Comparison of ENCODE assay signal across 8 cellular contexts in the genomic region with DNA sequence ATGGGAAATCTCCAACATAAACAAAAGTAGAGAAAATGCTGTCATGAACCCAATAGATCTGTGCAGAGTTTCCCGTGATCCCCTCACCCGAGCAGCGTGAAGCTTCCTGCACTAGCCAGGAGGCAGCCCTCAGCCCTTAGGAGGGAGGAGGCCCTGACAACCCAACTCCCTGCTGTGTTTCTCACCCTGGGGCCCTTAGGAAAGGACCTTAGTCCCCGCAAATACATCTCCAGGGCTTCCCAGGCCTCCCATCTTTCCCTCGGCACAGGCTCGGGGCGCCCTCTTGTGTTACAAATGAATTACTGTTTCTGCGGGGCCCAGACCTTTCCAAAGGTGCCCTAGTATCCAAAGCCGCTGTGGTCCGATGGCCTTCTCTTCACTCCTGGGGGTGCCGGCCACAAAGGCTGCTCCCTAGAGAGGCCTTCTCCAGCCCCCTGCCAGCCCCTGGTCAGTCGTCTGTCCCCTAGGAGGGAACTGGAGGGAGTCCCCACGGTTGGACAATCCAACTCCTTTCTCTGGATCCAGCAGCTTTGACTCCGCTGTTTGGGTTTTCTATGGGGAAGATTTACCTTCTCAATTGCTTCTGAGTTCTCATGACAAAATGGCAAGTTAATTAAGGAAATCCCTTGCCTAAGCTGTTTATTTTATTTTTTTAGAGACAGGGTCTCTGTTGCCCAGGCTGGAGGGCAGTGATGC. TPM values are rescaled to one million over a fixed set of nuclear protein-coding genes. Genes with fewer than 3 reads are reported as not detected.
DNase-seq lines count a peak whose midpoint lies in the region; ATAC-seq and TF ChIP-seq lines count a peak whose summit lies in the region.

No MANE protein-coding gene starts in this region.

- no peaks in the 10 kb centered on the region for H3K9me3 ChIP-seq in prostate gland

- H3K27ac Mint-ChIP-seq in activated naive CD4-positive, alpha-beta T cell treated with anti-CD3 and anti-CD28 coated beads, Interleukin-2, amount 50 U/mL, for 72 hours, result peak overlapping the region in 1 of 2 donors; percentile 72
- no peak overlapping the region for H3K27ac Mint-ChIP-seq in glutamatergic neuron (ENCODE audit: unreplicated experiment)

- H3K4me1 ChIP-seq in KMS-11 (ENCODE audit: low read depth, poor library complexity, severe bottlenecking) (peaks cover 14% of the 10 kb centered on the region), prostate gland (replicated peaks) (no peaks in the 10 kb centered on the region)

- H3K9ac ChIP-seq in KMS-11, result no peak overlapping the region

- TF ChIP-seq CTCF in KMS-11 (conservative IDR thresholded peaks at IDR 0.05; ENCODE audit: low read depth, low read length) (peak; percentile 95), glutamatergic neuron (IDR thresholded peaks at IDR 0.05; ENCODE audit: partially characterized antibody, unreplicated experiment) (peak; percentile 83), prostate gland (IDR thresholded peaks at IDR 0.05) (peak; percentile 53 to 82 (median 80))

- 27% methylated on average over 14 of the region's 14 CpGs for WGBS in prostate gland

- no peak overlapping the region for H3K27ac ChIP-seq in KMS-11
- H3K27ac ChIP-seq in prostate gland, result no peak overlapping the region

- H3K4me3 ChIP-seq in KMS-11 (IDR thresholded peaks at IDR 0.05; ENCODE audit: insufficient read depth, low read depth, low read length) (no peak overlapping the region), prostate gland (no peak overlapping the region)

- H2AFZ ChIP-seq in KMS-11 (ENCODE audit: low read depth), result no peak overlapping the region

- DNase-seq in DMS53 treated with DMSO at 0.1 percent for 48 hours (lab: John Stamatoyannopoulos, UW; ENCODE audit: unreplicated experiment), result peak; percentile 86
- DNase-seq in RPMI7951 (ENCODE audit: low read depth), result peak; percentile 54
- peak in 1 of 2 donors; percentile 67 for DNase-seq in activated naive CD4-positive, alpha-beta T cell treated with anti-CD3 and anti-CD28 coated beads, Interleukin-2, amount 50 U/mL, for 72 hours (ENCODE audit: low spot score in 2 of 2)
- DNase-seq in glutamatergic neuron, result peak; percentile 79
- DNase-seq in prostate gland (ENCODE audit: low spot score), result peak; percentile 49
- DNase-seq in NCI-H1048 (lab: John Stamatoyannopoulos, UW), result no peak

- no peaks in the 10 kb centered on the region for H3K27me3 Mint-ChIP-seq in glutamatergic neuron (ENCODE audit: unreplicated experiment)

- TF ChIP-seq POLR2A in prostate gland (IDR thresholded peaks at IDR 0.05), result no peak

- no peaks in the 10 kb centered on the region for H3K9me3 Mint-ChIP-seq in activated naive CD4-positive, alpha-beta T cell treated with anti-CD3 and anti-CD28 coated beads, Interleukin-2, amount 50 U/mL, for 72 hours
- H3K9me3 Mint-ChIP-seq in glutamatergic neuron (ENCODE audit: unreplicated experiment), result peaks cover 1% of the 10 kb centered on the region

- no peak overlapping the region for H3K4me3 Mint-ChIP-seq in glutamatergic neuron (ENCODE audit: unreplicated experiment)

- H4K20me1 ChIP-seq in KMS-11 (ENCODE audit: insufficient read depth), result no peaks in the 10 kb centered on the region

- H3K4me1 Mint-ChIP-seq in glutamatergic neuron (ENCODE audit: low read depth, unreplicated experiment), result peaks cover 4% of the 10 kb centered on the region

- peak; percentile 66 to 70 for ATAC-seq in activated naive CD4-positive, alpha-beta T cell treated with anti-CD3 and anti-CD28 coated beads, Interleukin-2, amount 50 U/mL, for 72 hours
- no peak for ATAC-seq in HG03460 (IDR thresholded peaks at IDR 0.05; ENCODE audit: unreplicated experiment)

- no peak overlapping the region for H3K4me2 ChIP-seq in KMS-11

- no peaks in the 10 kb centered on the region for H3K27me3 ChIP-seq in KMS-11 (ENCODE audit: insufficient read depth, low read depth)
- H3K27me3 ChIP-seq in prostate gland (replicated peaks; ENCODE audit: insufficient read depth), result no peaks in the 10 kb centered on the region

- no peaks in the 10 kb centered on the region for H3K79me2 ChIP-seq in KMS-11 (ENCODE audit: insufficient read depth, low read depth)

- no peaks in the 10 kb centered on the region for H3K36me3 Mint-ChIP-seq in activated naive CD4-positive, alpha-beta T cell treated with anti-CD3 and anti-CD28 coated beads, Interleukin-2, amount 50 U/mL, for 72 hours
- H3K36me3 Mint-ChIP-seq in glutamatergic neuron (ENCODE audit: unreplicated experiment), result no peaks in the 10 kb centered on the region

- intact Hi-C loops in prostate gland (cut with DNase I), result loop anchor here (2.0 to 10.0 kb wide), 3 partner anchors 419 to 642 kb away; partner anchors contain the start of gene CUX1

- H3K36me3 ChIP-seq in KMS-11 (ENCODE audit: insufficient read depth), result no peaks in the 10 kb centered on the region
- H3K36me3 ChIP-seq in prostate gland, result peaks cover 0 to 7% of the 10 kb centered on the region in 2 donors

RNA-seq across cellular contexts. Expression of gene SH2B2, which starts 49.9 kb away (rescaled TPM):
- total RNA-seq in RPMI7951 (2014; rRNA removed; shearing (Covaris generic)), result 0.84 and 1.7 TPM in 2 replicates
- 1 to 10 TPM in 1 of 2 donors, under 1 TPM in 1; 0.84 to 6.3 TPM for total RNA-seq in activated naive CD4-positive, alpha-beta T cell treated with anti-CD3 and anti-CD28 coated beads, Interleukin-2, amount 50 U/mL, for 72 hours
- 11.6 TPM for total RNA-seq in glutamatergic neuron (ENCODE audit: unreplicated experiment)
- 10 to 100 TPM in 1 of 2 donors, 1 to 10 TPM in 1; 7.7 to 22.3 TPM for total RNA-seq in prostate gland
